9 cellular contexts compared by ENCODE assay signal in genomic region chr5:40442346-40442745, GRCh38.
DNase-seq lines count a peak whose midpoint lies in the region; ATAC-seq, FAIRE-seq and TF ChIP-seq lines count a peak whose summit lies in the region.
"Had no signal": no experiment of that assay in that cellular context is flagged by ENCODE, and none has a peak within 500 bp of the region (broad histone marks: within the 10 kb centered on the region; RNA-seq: fewer than 3 reads in every experiment).

No MANE protein-coding gene starts in this region.

- H3K27ac Mint-ChIP-seq in activated CD8-positive, alpha-beta memory T cell treated with anti-CD3 and anti-CD28 coated beads, Interleukin-2, amount 10 ng/mL, durations not matched to agents 7 days and 5 days = peak overlapping the region; percentile 84

- no peak for TF ChIP-seq POLR2A in thyroid gland (IDR thresholded peaks at IDR 0.05)

- peak overlapping the region; percentile 3 for H3K4me3 Mint-ChIP-seq in activated CD8-positive, alpha-beta memory T cell treated with anti-CD3 and anti-CD28 coated beads, Interleukin-2, amount 10 ng/mL, durations not matched to agents 7 days and 5 days

- peak overlapping the region; percentile 41 for H3K27ac ChIP-seq in brain microvascular endothelial cell
- peak overlapping the region; percentile 20 to 32 for H3K27ac ChIP-seq in small intestine (ENCODE audit: low read depth in 1 of 2, low read length in 1 of 2)
- no peak overlapping the region for H3K27ac ChIP-seq in thyroid gland

- H3K36me3 ChIP-seq in brain microvascular endothelial cell (replicated peaks) (no peaks in the 10 kb centered on the region), small intestine (ENCODE audit: control insufficient read depth in 2 of 2, insufficient read depth in 2 of 2, low read length in 2 of 2) (no peaks in the 10 kb centered on the region), thyroid gland (no peaks in the 10 kb centered on the region)

- no peaks in the 10 kb centered on the region for H3K27me3 Mint-ChIP-seq in activated CD8-positive, alpha-beta memory T cell treated with anti-CD3 and anti-CD28 coated beads, Interleukin-2, amount 10 ng/mL, durations not matched to agents 7 days and 5 days

- ATAC-seq in activated CD8-positive, alpha-beta memory T cell treated with anti-CD3 and anti-CD28 coated beads, Interleukin-2, amount 10 ng/mL, durations not matched to agents 7 days and 5 days = no peak
- ATAC-seq in HG03460 (IDR thresholded peaks at IDR 0.05; ENCODE audit: unreplicated experiment) = peak; percentile 59

- no peaks in the 10 kb centered on the region for H3K9me3 ChIP-seq in small intestine (ENCODE audit: control insufficient read depth, low read depth)
- no peaks in the 10 kb centered on the region for H3K9me3 ChIP-seq in thyroid gland

- FAIRE-seq in small intestine (lab: Jason Lieb, UNC) = no peak

- peaks cover 18% of the 10 kb centered on the region for H3K9me3 Mint-ChIP-seq in activated CD8-positive, alpha-beta memory T cell treated with anti-CD3 and anti-CD28 coated beads, Interleukin-2, amount 10 ng/mL, durations not matched to agents 7 days and 5 days (ENCODE audit: low read depth)

- CTCF ChIA-PET in activated CD8-positive, alpha-beta memory T cell treated with anti-CD3 and anti-CD28 coated beads, Interleukin-2, amount 10 ng/mL, durations not matched to agents 7 days and 5 days (lab: Charles Lee) = interaction anchor here (0.7 to 1.3 kb wide), 7 partner anchors 12 to 345 kb away, joined by 3 to 4 read pairs (median 3); no protein-coding TSS in a partner anchor

- peaks cover 2 to 7% of the 10 kb centered on the region in 2 donors for H3K4me1 ChIP-seq in small intestine (ENCODE audit: control insufficient read depth in 2 of 2, insufficient read depth in 1 of 2, low read depth in 1 of 2, low read length in 1 of 2)
- peaks cover 0 to 9% of the 10 kb centered on the region in 2 donors for H3K4me1 ChIP-seq in thyroid gland

- intact Hi-C loops in thyroid gland (cut with DNase I) = no loop called here

- in situ Hi-C loops in brain microvascular endothelial cell (cut with HindIII; ENCODE audit: low pct_ligation_motif_present, low sequenced_read_pairs) = no loop called here

- H3K36me3 Mint-ChIP-seq in activated CD8-positive, alpha-beta memory T cell treated with anti-CD3 and anti-CD28 coated beads, Interleukin-2, amount 10 ng/mL, durations not matched to agents 7 days and 5 days = peaks cover 39% of the 10 kb centered on the region

- H3K27me3 ChIP-seq in brain microvascular endothelial cell (replicated peaks) = no peaks in the 10 kb centered on the region
- no peaks in the 10 kb centered on the region for H3K27me3 ChIP-seq in small intestine (ENCODE audit: control insufficient read depth in 2 of 2, insufficient read depth in 2 of 2, low read length in 2 of 2)
- no peaks in the 10 kb centered on the region for H3K27me3 ChIP-seq in thyroid gland

- peaks cover 46% of the 10 kb centered on the region for H3K4me1 Mint-ChIP-seq in activated CD8-positive, alpha-beta memory T cell treated with anti-CD3 and anti-CD28 coated beads, Interleukin-2, amount 10 ng/mL, durations not matched to agents 7 days and 5 days

- TF ChIP-seq CTCF in brain microvascular endothelial cell (IDR thresholded peaks at IDR 0.05; ENCODE audit: low read depth, low read length, missing control alignments) = no peak
- no peak for TF ChIP-seq CTCF in thyroid gland (IDR thresholded peaks at IDR 0.05)

- WGBS in small intestine, 3 donors = 5 to 30% (median 9%) methylated on average over 2 of the region's 2 CpGs
- 43 to 59% methylated on average over 2 of the region's 2 CpGs for WGBS in thyroid gland, 2 donors

- DNase-seq in activated CD8-positive, alpha-beta memory T cell treated with anti-CD3 and anti-CD28 coated beads, Interleukin-2, amount 10 ng/mL, durations not matched to agents 7 days and 5 days = no peak
- no peak for DNase-seq in activated CD8-positive, alpha-beta memory T cell treated with anti-CD3 and anti-CD28 coated beads for 24 hours
- DNase-seq in brain microvascular endothelial cell = peak; percentile 50
- DNase-seq in small intestine = peak; percentile 72
- no peak for DNase-seq in thyroid gland
- DNase-seq in NCI-H2029 treated with DMSO at 0.1 percent for 48 hours (lab: John Stamatoyannopoulos, UW) = no peak
- no peak for DNase-seq in NCI-H1930 (lab: John Stamatoyannopoulos, UW)
- DNase-seq: midbrain had no signal

- H3K4me3 ChIP-seq in brain microvascular endothelial cell (ENCODE audit: low read depth, low read length) (no peak overlapping the region), small intestine (ENCODE audit: low read depth in 1 of 2, low read length in 2 of 2) (no peak overlapping the region), thyroid gland (replicated peaks in 1 of 3) (no peak overlapping the region)

Comparison
In these comparisons a context has a peak if more than half of its experiments do, and no peak if none do; other contexts are left out.
1. DNase-seq: peak in brain microvascular endothelial cell (single experiment) and small intestine (single experiment); none in activated CD8-positive, alpha-beta memory T cell treated with anti-CD3 and anti-CD28 coated beads, Interleukin-2, amount 10 ng/mL, durations not matched to agents 7 days and 5 days (single experiment), activated CD8-positive, alpha-beta memory T cell treated with anti-CD3 and anti-CD28 coated beads for 24 hours (single experiment), thyroid gland (0 of 2), NCI-H2029 treated with DMSO at 0.1 percent for 48 hours (single experiment) and NCI-H1930 (0 of 2).
2. H3K27ac ChIP-seq: peak in brain microvascular endothelial cell (single experiment) and small intestine (2 of 2); none in thyroid gland (0 of 3).